8 cellular contexts compared by ENCODE assay signal in genomic region chr6:30554962-30555361, GRCh38. TPM values are rescaled to one million over a fixed set of nuclear protein-coding genes. Genes with fewer than 3 reads are reported as not detected.
DNase-seq lines count a peak whose midpoint lies in the region; ATAC-seq and TF ChIP-seq lines count a peak whose summit lies in the region.

No MANE protein-coding gene starts in this region.

- peak overlapping the region; percentile 100 for H3K27ac ChIP-seq in caudate nucleus (ENCODE audit: low read depth, low read length)
- H3K27ac ChIP-seq in mucosa of rectum (ENCODE audit: low read depth in 2 of 2, low read length in 2 of 2) = peak overlapping the region; percentile 97 to 98

- H3K4me1 ChIP-seq in mucosa of rectum (ENCODE audit: control insufficient read depth in 2 of 2, insufficient read depth in 2 of 2, low read length in 2 of 2) = peaks cover 12 to 22% of the 10 kb centered on the region in 2 donors

- H3K4me1 Mint-ChIP-seq in stimulated activated naive CD8-positive, alpha-beta T cell treated with anti-CD3 and anti-CD28 coated beads, Interleukin-15, Interleukin-2, amounts not matched to agents 100 ng/mL and 50 ng/mL, for 24 hours (ENCODE audit: low read depth) = peaks cover 49% of the 10 kb centered on the region

- H3K27ac Mint-ChIP-seq in stimulated activated naive CD8-positive, alpha-beta T cell treated with anti-CD3 and anti-CD28 coated beads, Interleukin-15, Interleukin-2, amounts not matched to agents 100 ng/mL and 50 ng/mL, for 24 hours = peak overlapping the region; percentile 99

- H3K36me3 Mint-ChIP-seq in stimulated activated naive CD8-positive, alpha-beta T cell treated with anti-CD3 and anti-CD28 coated beads, Interleukin-15, Interleukin-2, amounts not matched to agents 100 ng/mL and 50 ng/mL, for 24 hours (ENCODE audit: low read depth) = peaks cover 68% of the 10 kb centered on the region

- H3K4me3 ChIP-seq in mucosa of rectum (ENCODE audit: low read length in 2 of 2) = peak overlapping the region; percentile 98

- ATAC-seq in stimulated activated naive CD8-positive, alpha-beta T cell treated with anti-CD3 and anti-CD28 coated beads, Interleukin-15, Interleukin-2, amounts not matched to agents 100 U/mL and 50 U/mL, for 24 hours = no peak
- ATAC-seq in omental fat pad (ENCODE audit: low FRiP score) (no peak), GM21526 (IDR thresholded peaks at IDR 0.05; ENCODE audit: low FRiP score, unreplicated experiment) (no peak), left colon (no peak)

- intact Hi-C loops in left colon (cut with DNase I, micrococcal nuclease) = no loop called here

- no peaks in the 10 kb centered on the region for H3K9me3 ChIP-seq in mucosa of rectum (ENCODE audit: control insufficient read depth in 2 of 2, low read length in 2 of 2)

- no peak for DNase-seq in stimulated activated naive CD8-positive, alpha-beta T cell treated with anti-CD3 and anti-CD28 coated beads, Interleukin-15, Interleukin-2, amounts not matched to agents 100 U/mL and 50 U/mL, for 24 hours
- DNase-seq in caudate nucleus (lab: John Stamatoyannopoulos, UW) (no peak), DMS153 treated with DMSO at 0.1 percent for 48 hours (lab: John Stamatoyannopoulos, UW; ENCODE audit: unreplicated experiment) (no peak), omental fat pad (ENCODE audit: low spot score) (no peak), left colon (no peak)

- peak overlapping the region; percentile 92 to 97 for H3K9ac ChIP-seq in mucosa of rectum (ENCODE audit: low read depth in 1 of 2, low read length in 2 of 2)

- no peaks in the 10 kb centered on the region for H3K27me3 ChIP-seq in mucosa of rectum (ENCODE audit: control insufficient read depth in 2 of 2, insufficient read depth in 2 of 2, low read length in 2 of 2)

- H3K4me3 Mint-ChIP-seq in stimulated activated naive CD8-positive, alpha-beta T cell treated with anti-CD3 and anti-CD28 coated beads, Interleukin-15, Interleukin-2, amounts not matched to agents 100 ng/mL and 50 ng/mL, for 24 hours = peak overlapping the region; percentile 98

- no peaks in the 10 kb centered on the region for H3K27me3 Mint-ChIP-seq in stimulated activated naive CD8-positive, alpha-beta T cell treated with anti-CD3 and anti-CD28 coated beads, Interleukin-15, Interleukin-2, amounts not matched to agents 100 ng/mL and 50 ng/mL, for 24 hours

- no peaks in the 10 kb centered on the region for H3K9me3 Mint-ChIP-seq in stimulated activated naive CD8-positive, alpha-beta T cell treated with anti-CD3 and anti-CD28 coated beads, Interleukin-15, Interleukin-2, amounts not matched to agents 100 ng/mL and 50 ng/mL, for 24 hours

- TF ChIP-seq CTCF in omental fat pad (IDR thresholded peaks at IDR 0.05) = no peak

- peaks cover 22 to 39% of the 10 kb centered on the region in 2 donors for H3K36me3 ChIP-seq in mucosa of rectum (ENCODE audit: control insufficient read depth in 2 of 2, insufficient read depth in 2 of 2, low read length in 2 of 2)

RNA-seq across cellular contexts. Expression of gene GNL1, which starts 1.3 kb away (rescaled TPM):
- total RNA-seq in omental fat pad (10 to 100 TPM; 40.1 to 50.6 (median 43.7) TPM), left colon (10 to 100 TPM; 42.6 to 43.8 TPM)

RNA-seq across cellular contexts. Expression of gene PRR3, which starts 2.1 kb away (rescaled TPM):
- total RNA-seq in omental fat pad (10 to 100 TPM in 1 of 4 donors, 1 to 10 TPM in 3; 5.0 to 10.4 (median 7.5) TPM), left colon (1 to 10 TPM; 4.2 to 4.7 TPM)

RNA-seq across cellular contexts. Expression of gene ABCF1, which starts 16.3 kb away (rescaled TPM):
- 10 to 100 TPM; 34.4 to 86.0 (median 51.1) TPM for total RNA-seq in omental fat pad
- 10 to 100 TPM; 41.7 to 52.0 TPM for total RNA-seq in left colon
